15 cellular contexts compared by ENCODE assay signal in genomic region chr3:127011270-127011992, GRCh38. TPM values are rescaled to one million over a fixed set of nuclear protein-coding genes. Genes with fewer than 3 reads are reported as not detected.
DNase-seq lines count a peak whose midpoint lies in the region; ATAC-seq and TF ChIP-seq lines count a peak whose summit lies in the region.
"Had no signal": no experiment of that assay in that cellular context is flagged by ENCODE, and none has a peak within 500 bp of the region (broad histone marks: within the 10 kb centered on the region; RNA-seq: fewer than 3 reads in every experiment).

No MANE protein-coding gene starts in this region.

- H3K4me1 ChIP-seq in smooth muscle cell (ENCODE audit: low read depth) = no peaks in the 10 kb centered on the region
- H3K4me1 ChIP-seq: left lung, spleen had no signal

- 68% methylated on average over 8 of the region's 8 CpGs for WGBS in smooth muscle cell (ENCODE audit: low lambda C conversion rate)

- peaks cover 43% of the 10 kb centered on the region for H4K20me1 ChIP-seq in smooth muscle cell (ENCODE audit: low read depth)

- H3K79me2 ChIP-seq in smooth muscle cell (ENCODE audit: low read depth) = no peaks in the 10 kb centered on the region

- H3F3A ChIP-seq in smooth muscle cell (ENCODE audit: low read depth) = no peaks in the 10 kb centered on the region

- no peak for ATAC-seq in HG03025 (IDR thresholded peaks at IDR 0.05; ENCODE audit: low FRiP score, unreplicated experiment)
- ATAC-seq: left lung had no signal

- no peaks in the 10 kb centered on the region for H3K27me3 ChIP-seq in smooth muscle cell (ENCODE audit: low read depth)
- H3K27me3 ChIP-seq: left lung, spleen had no signal

- H3K27ac ChIP-seq in SK-N-MC (peak overlapping the region; percentile 62; the same call in 1 of the 2 replicates), smooth muscle cell (ENCODE audit: low read depth) (peak overlapping the region; percentile 42)
- H3K27ac ChIP-seq: left lung, spleen had no signal

- no peak overlapping the region for H3K4me2 ChIP-seq in smooth muscle cell

- H3K4me3 ChIP-seq in SK-N-MC = no peak overlapping the region
- H3K4me3 ChIP-seq in fibroblast of villous mesenchyme (ENCODE audit: low read depth, low read length) = no peak overlapping the region
- H3K4me3 ChIP-seq in smooth muscle cell = no peak overlapping the region
- H3K4me3 ChIP-seq: left lung, spleen had no signal

- no peaks in the 10 kb centered on the region for H3K9me3 ChIP-seq in SK-N-MC (ENCODE audit: low read depth, low read length)
- no peaks in the 10 kb centered on the region for H3K9me3 ChIP-seq in smooth muscle cell (replicated peaks; ENCODE audit: low read depth)
- H3K9me3 ChIP-seq: left lung, spleen had no signal

- DNase-seq in NCI-H82 (lab: John Stamatoyannopoulos, UW) (peak; percentile 29), NCI-H82 treated with DMSO at 0.1 percent for 48 hours (lab: John Stamatoyannopoulos, UW; ENCODE audit: unreplicated experiment) (no peak), SK-N-MC (ENCODE audit: low read depth, low spot score) (no peak), fibroblast of villous mesenchyme (ENCODE audit: low read depth) (peak; percentile 80), smooth muscle cell (lab: John Stamatoyannopoulos, UW; ENCODE audit: unreplicated experiment) (no peak), KG1 (lab: John Stamatoyannopoulos, UW) (no peak)
- DNase-seq in stimulated activated naive CD4-positive, alpha-beta T cell treated with Interleukin-2 at 50 U/mL for 16 hours (lab: John Stamatoyannopoulos, UW) = no peak
- DNase-seq: activated B cell treated with CpG ODN at 0.5 μM for 24 hours, HCEC 1CT, hippocampal formation, left lung, NCI-H1105, NCI-H748 treated with DMSO at 0.1 percent for 48 hours, spleen had no signal

- peak overlapping the region; percentile 37 for H3K9ac ChIP-seq in SK-N-MC (ENCODE audit: insufficient read length)
- H3K9ac ChIP-seq in smooth muscle cell (ENCODE audit: low read depth) = no peak overlapping the region

- no peak for TF ChIP-seq CTCF in fibroblast of villous mesenchyme (IDR thresholded peaks at IDR 0.05; ENCODE audit: insufficient read depth, low read depth, low read length)
- TF ChIP-seq CTCF in smooth muscle cell (IDR thresholded peaks at IDR 0.05; ENCODE audit: borderline replicate concordance, insufficient read depth, poor library complexity, severe bottlenecking) = no peak

- H2AFZ ChIP-seq in smooth muscle cell (ENCODE audit: low read depth) = no peak overlapping the region

- peaks cover 28% of the 10 kb centered on the region; the same call in 1 of the 2 replicates for H3K36me3 ChIP-seq in SK-N-MC (ENCODE audit: insufficient read depth, low read length)
- no peaks in the 10 kb centered on the region for H3K36me3 ChIP-seq in smooth muscle cell (ENCODE audit: low read depth)

RNA-seq across cellular contexts. Expression of gene PLXNA1, which starts 28.5 kb away (rescaled TPM):
- total RNA-seq in fibroblast of villous mesenchyme (63.0 and 70.2 TPM in 2 replicates), smooth muscle cell (50.8 and 57.1 TPM in 2 replicates)
- polyA plus RNA-seq in smooth muscle cell = 37.9 and 40.7 TPM in 2 replicates

Comparison
In these comparisons a context has a peak if more than half of its experiments do, and no peak if none do; other contexts are left out.
1. DNase-seq: peak in NCI-H82 (single experiment) and fibroblast of villous mesenchyme (single experiment); none in NCI-H82 treated with DMSO at 0.1 percent for 48 hours (single experiment), SK-N-MC (single experiment), smooth muscle cell (single experiment), stimulated activated naive CD4-positive, alpha-beta T cell treated with Interleukin-2 at 50 U/mL for 16 hours (single experiment) and KG1 (single experiment).